Comparison of ENCODE assay signal across 10 cellular contexts in the genomic region with DNA sequence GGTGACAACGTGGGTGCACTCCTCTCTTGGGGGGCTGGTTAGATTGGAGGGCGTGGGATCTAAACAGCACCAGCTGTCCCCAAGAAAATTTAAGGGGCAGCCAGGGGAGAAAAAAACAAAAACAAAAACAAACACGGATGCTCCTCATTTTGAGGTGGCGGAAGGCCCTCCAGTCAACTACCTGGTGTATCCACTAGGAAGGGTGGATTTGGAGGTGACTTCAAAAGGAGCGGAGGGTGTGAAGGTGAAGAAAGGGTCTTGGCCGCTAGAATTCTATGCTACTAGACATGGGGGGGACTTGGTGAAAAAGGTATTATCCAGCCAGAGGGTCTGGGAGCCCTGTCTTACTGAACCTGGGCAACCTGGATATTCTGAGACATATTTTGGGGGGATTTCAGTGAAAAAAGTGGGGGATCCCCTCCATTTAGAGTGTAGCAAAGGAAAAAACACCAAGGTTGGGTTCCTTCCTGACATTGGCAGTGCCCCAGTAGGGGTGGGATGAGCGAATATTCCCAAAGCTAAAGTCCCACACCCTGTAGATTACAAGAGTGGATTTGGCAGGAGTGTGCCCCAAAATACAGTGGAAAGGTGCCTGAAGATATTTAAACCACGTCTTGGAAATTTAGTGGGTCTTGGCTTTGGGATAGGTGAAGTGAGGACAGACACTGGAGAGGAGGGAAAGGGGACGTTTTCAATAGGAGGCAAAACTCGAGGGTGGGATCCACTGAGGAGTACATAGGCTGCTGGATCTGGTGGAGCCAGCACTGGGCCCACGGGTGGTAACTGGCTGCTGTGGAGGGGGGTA. TPM values are rescaled to one million over a fixed set of nuclear protein-coding genes. Genes with fewer than 3 reads are reported as not detected.
DNase-seq lines count a peak whose midpoint lies in the region; ATAC-seq and FAIRE-seq lines count a peak whose summit lies in the region.
"Had no signal": no experiment of that assay in that cellular context is flagged by ENCODE, and none has a peak within 500 bp of the region (broad histone marks: within the 10 kb centered on the region; RNA-seq: fewer than 3 reads in every experiment).

No MANE protein-coding gene starts in this region.

- peaks cover 34% of the 10 kb centered on the region for H3K27me3 Mint-ChIP-seq in activated CD8-positive, alpha-beta memory T cell treated with anti-CD3 and anti-CD28 coated beads, Interleukin-2, amount 10 ng/mL, durations not matched to agents 7 days and 5 days
- peaks cover 33% of the 10 kb centered on the region for H3K27me3 Mint-ChIP-seq in activated T-helper 2 cell treated with anti-CD3 and anti-CD28 coated beads, Interferon-gamma antibody, Interleukin-2, Interleukin-4, amounts not matched to agents 10 μg/mL and 5 μg/mL and 100 μg/mL, durations not matched to agents 14 hours and 24 hours and 36 hours (ENCODE audit: low read depth)
- peaks cover 57% of the 10 kb centered on the region for H3K27me3 Mint-ChIP-seq in stimulated activated memory B cell treated with anti-CD40 and anti-IgM and Interleukin-4, amounts not matched to agents 10 μg/mL and 1 μg/mL and 100 μg/mL, for 72 hours

- peaks cover 48% of the 10 kb centered on the region for H3K4me1 Mint-ChIP-seq in activated CD8-positive, alpha-beta memory T cell treated with anti-CD3 and anti-CD28 coated beads, Interleukin-2, amount 10 ng/mL, durations not matched to agents 7 days and 5 days
- H3K4me1 Mint-ChIP-seq in activated T-helper 2 cell treated with anti-CD3 and anti-CD28 coated beads, Interferon-gamma antibody, Interleukin-2, Interleukin-4, amounts not matched to agents 10 μg/mL and 5 μg/mL and 100 μg/mL, durations not matched to agents 14 hours and 24 hours and 36 hours (ENCODE audit: low read depth), result peaks cover 30% of the 10 kb centered on the region
- peaks cover 43% of the 10 kb centered on the region for H3K4me1 Mint-ChIP-seq in stimulated activated memory B cell treated with anti-CD40 and anti-IgM and Interleukin-4, amounts not matched to agents 10 μg/mL and 1 μg/mL and 100 μg/mL, for 72 hours

- no peak for ATAC-seq in activated CD8-positive, alpha-beta memory T cell treated with anti-CD3 and anti-CD28 coated beads, Interleukin-2, amount 10 ng/mL, durations not matched to agents 7 days and 5 days
- no peak for ATAC-seq in stimulated activated memory B cell treated with anti-CD40 and anti-IgM and Interleukin-4, amounts not matched to agents 10 μg/mL and 1 μg/mL and 100 μg/mL, for 72 hours
- no peak for ATAC-seq in GM18502 (IDR thresholded peaks at IDR 0.05; ENCODE audit: poor library complexity, unreplicated experiment)

- peaks cover 23% of the 10 kb centered on the region for H3K4me1 ChIP-seq in iPS-18a (ENCODE audit: control insufficient read depth, low read depth, low read length)

- H3K27ac Mint-ChIP-seq in activated CD8-positive, alpha-beta memory T cell treated with anti-CD3 and anti-CD28 coated beads, Interleukin-2, amount 10 ng/mL, durations not matched to agents 7 days and 5 days, result peak overlapping the region; percentile 47
- no peak overlapping the region for H3K27ac Mint-ChIP-seq in activated T-helper 2 cell treated with anti-CD3 and anti-CD28 coated beads, Interferon-gamma antibody, Interleukin-2, Interleukin-4, amounts not matched to agents 10 μg/mL and 5 μg/mL and 100 μg/mL, durations not matched to agents 14 hours and 24 hours and 36 hours
- no peak overlapping the region for H3K27ac Mint-ChIP-seq in stimulated activated memory B cell treated with anti-CD40 and anti-IgM and Interleukin-4, amounts not matched to agents 10 μg/mL and 1 μg/mL and 100 μg/mL, for 72 hours

- peaks cover 11% of the 10 kb centered on the region for H3K36me3 Mint-ChIP-seq in activated CD8-positive, alpha-beta memory T cell treated with anti-CD3 and anti-CD28 coated beads, Interleukin-2, amount 10 ng/mL, durations not matched to agents 7 days and 5 days
- peaks cover 31% of the 10 kb centered on the region for H3K36me3 Mint-ChIP-seq in activated T-helper 2 cell treated with anti-CD3 and anti-CD28 coated beads, Interferon-gamma antibody, Interleukin-2, Interleukin-4, amounts not matched to agents 10 μg/mL and 5 μg/mL and 100 μg/mL, durations not matched to agents 14 hours and 24 hours and 36 hours (ENCODE audit: low read depth)
- peaks cover 21% of the 10 kb centered on the region for H3K36me3 Mint-ChIP-seq in stimulated activated memory B cell treated with anti-CD40 and anti-IgM and Interleukin-4, amounts not matched to agents 10 μg/mL and 1 μg/mL and 100 μg/mL, for 72 hours

- no peak for FAIRE-seq in RCC 7860 (lab: Jason Lieb, UNC)
- FAIRE-seq: TTC549 had no signal

- peak overlapping the region; percentile 64 for H3K4me3 Mint-ChIP-seq in activated CD8-positive, alpha-beta memory T cell treated with anti-CD3 and anti-CD28 coated beads, Interleukin-2, amount 10 ng/mL, durations not matched to agents 7 days and 5 days
- peak overlapping the region; percentile 78 for H3K4me3 Mint-ChIP-seq in activated T-helper 2 cell treated with anti-CD3 and anti-CD28 coated beads, Interferon-gamma antibody, Interleukin-2, Interleukin-4, amounts not matched to agents 10 μg/mL and 5 μg/mL and 100 μg/mL, durations not matched to agents 14 hours and 24 hours and 36 hours (ENCODE audit: low read depth)
- H3K4me3 Mint-ChIP-seq in stimulated activated memory B cell treated with anti-CD40 and anti-IgM and Interleukin-4, amounts not matched to agents 10 μg/mL and 1 μg/mL and 100 μg/mL, for 72 hours, result peak overlapping the region; percentile 59

- no peaks in the 10 kb centered on the region for H3K9me3 Mint-ChIP-seq in activated CD8-positive, alpha-beta memory T cell treated with anti-CD3 and anti-CD28 coated beads, Interleukin-2, amount 10 ng/mL, durations not matched to agents 7 days and 5 days (ENCODE audit: low read depth)
- H3K9me3 Mint-ChIP-seq in activated T-helper 2 cell treated with anti-CD3 and anti-CD28 coated beads, Interferon-gamma antibody, Interleukin-2, Interleukin-4, amounts not matched to agents 10 μg/mL and 5 μg/mL and 100 μg/mL, durations not matched to agents 14 hours and 24 hours and 36 hours, result no peaks in the 10 kb centered on the region
- no peaks in the 10 kb centered on the region for H3K9me3 Mint-ChIP-seq in stimulated activated memory B cell treated with anti-CD40 and anti-IgM and Interleukin-4, amounts not matched to agents 10 μg/mL and 1 μg/mL and 100 μg/mL, for 72 hours

- peaks cover 67% of the 10 kb centered on the region for H3K27me3 ChIP-seq in iPS-18a (ENCODE audit: control insufficient read depth, insufficient read depth, low read length)

- DNase-seq in activated CD8-positive, alpha-beta memory T cell treated with anti-CD3 and anti-CD28 coated beads, Interleukin-2, amount 10 ng/mL, durations not matched to agents 7 days and 5 days, result no peak
- DNase-seq in activated CD8-positive, alpha-beta memory T cell treated with anti-CD3 and anti-CD28 coated beads for 24 hours, result no peak
- DNase-seq in activated T-helper 2 cell treated with anti-CD3 and anti-CD28 coated beads, Interferon-gamma antibody, Interleukin-2, Interleukin-4, amounts not matched to agents 10 μg/mL and 5 μg/mL and 100 μg/mL, durations not matched to agents 14 hours and 24 hours and 36 hours (ENCODE audit: low spot score), result no peak
- DNase-seq in RCC 7860 (ENCODE audit: low spot score), result no peak
- no peak for DNase-seq in SK-N-DZ (ENCODE audit: low spot score)
- DNase-seq: NCI-H1417 treated with DMSO at 0.1 percent for 48 hours had no signal

- H3K4me3 ChIP-seq in iPS-18a (ENCODE audit: low read length), result peak overlapping the region; percentile 91

- H3K9ac ChIP-seq in iPS-18a (ENCODE audit: low read length), result no peak overlapping the region

- CTCF ChIA-PET in activated CD8-positive, alpha-beta memory T cell treated with anti-CD3 and anti-CD28 coated beads, Interleukin-2, amount 10 ng/mL, durations not matched to agents 7 days and 5 days (lab: Charles Lee), result interaction anchor here (1.0 to 5.3 kb wide), 8 partner anchors 16 to 122 kb away, joined by 3 to 88 read pairs (median 24); partner anchors contain the start of genes PLSCR3, SENP3 and TMEM95

- H3K27ac ChIP-seq in iPS-18a (ENCODE audit: low read length), result no peak overlapping the region

- no peaks in the 10 kb centered on the region for H3K36me3 ChIP-seq in iPS-18a (ENCODE audit: control insufficient read depth, low read depth, low read length)

- intact Hi-C loops in activated T-helper 2 cell treated with anti-CD3 and anti-CD28 coated beads, Interferon-gamma antibody, Interleukin-2, Interleukin-4, amounts not matched to agents 10 μg/mL and 5 μg/mL and 100 μg/mL, durations not matched to agents 14 hours and 24 hours and 36 hours (cut with micrococcal nuclease), result loop anchor here (5.0 kb wide), 3 partner anchors 123 to 618 kb away; partner anchors contain the start of genes EIF5A and SENP3

- no peaks in the 10 kb centered on the region for H3K9me3 ChIP-seq in iPS-18a (ENCODE audit: control insufficient read depth, low read depth, low read length)

RNA-seq across cellular contexts. Expression of gene FGF11, which starts 0.5 kb away (rescaled TPM):
- total RNA-seq in activated CD8-positive, alpha-beta memory T cell treated with anti-CD3 and anti-CD28 coated beads, Interleukin-2, amount 10 ng/mL, durations not matched to agents 7 days and 5 days, result 1 to 10 TPM; 3.6 to 4.1 TPM
- total RNA-seq in activated T-helper 2 cell treated with anti-CD3 and anti-CD28 coated beads, Interferon-gamma antibody, Interleukin-2, Interleukin-4, amounts not matched to agents 10 μg/mL and 5 μg/mL and 100 μg/mL, durations not matched to agents 14 hours and 24 hours and 36 hours, result 4.8 and 6.1 TPM in 2 replicates
- polyA plus RNA-seq in SK-N-DZ (2014; cell fraction: cytosol; rRNA removed), result 9.2 and 10.7 TPM in 2 replicates
- 5.3 and 9.8 TPM in 2 replicates for polyA plus RNA-seq in SK-N-DZ (2014; cell fraction: nucleus; rRNA removed)

RNA-seq across cellular contexts. Expression of gene TMEM102, which starts 3.6 kb away (rescaled TPM):
- 10 to 100 TPM; 13.9 to 16.7 TPM for total RNA-seq in activated CD8-positive, alpha-beta memory T cell treated with anti-CD3 and anti-CD28 coated beads, Interleukin-2, amount 10 ng/mL, durations not matched to agents 7 days and 5 days
- 13.4 and 14.8 TPM in 2 replicates for total RNA-seq in activated T-helper 2 cell treated with anti-CD3 and anti-CD28 coated beads, Interferon-gamma antibody, Interleukin-2, Interleukin-4, amounts not matched to agents 10 μg/mL and 5 μg/mL and 100 μg/mL, durations not matched to agents 14 hours and 24 hours and 36 hours
- 1.0 and 1.4 TPM in 2 replicates for polyA plus RNA-seq in SK-N-DZ (2014; cell fraction: cytosol; rRNA removed)
- 0.38 and 1.3 TPM in 2 replicates for polyA plus RNA-seq in SK-N-DZ (2014; cell fraction: nucleus; rRNA removed)

RNA-seq across cellular contexts. Expression of gene CHRNB1, which starts 6.0 kb away (rescaled TPM):
- total RNA-seq in activated CD8-positive, alpha-beta memory T cell treated with anti-CD3 and anti-CD28 coated beads, Interleukin-2, amount 10 ng/mL, durations not matched to agents 7 days and 5 days, result 10 to 100 TPM; 10.4 to 13.1 TPM
- total RNA-seq in activated T-helper 2 cell treated with anti-CD3 and anti-CD28 coated beads, Interferon-gamma antibody, Interleukin-2, Interleukin-4, amounts not matched to agents 10 μg/mL and 5 μg/mL and 100 μg/mL, durations not matched to agents 14 hours and 24 hours and 36 hours, result 6.6 and 6.9 TPM in 2 replicates
- polyA plus RNA-seq in SK-N-DZ (2014; cell fraction: cytosol; rRNA removed), result 11.4 and 13.7 TPM in 2 replicates
- 1.5 and 3.1 TPM in 2 replicates for polyA plus RNA-seq in SK-N-DZ (2014; cell fraction: nucleus; rRNA removed)

RNA-seq across cellular contexts. Expression of gene SPEM3, which starts 10.2 kb away (rescaled TPM):
- not detected for total RNA-seq in activated CD8-positive, alpha-beta memory T cell treated with anti-CD3 and anti-CD28 coated beads, Interleukin-2, amount 10 ng/mL, durations not matched to agents 7 days and 5 days
- not detected in 2 replicates for total RNA-seq in activated T-helper 2 cell treated with anti-CD3 and anti-CD28 coated beads, Interferon-gamma antibody, Interleukin-2, Interleukin-4, amounts not matched to agents 10 μg/mL and 5 μg/mL and 100 μg/mL, durations not matched to agents 14 hours and 24 hours and 36 hours
- not detected in 2 replicates for polyA plus RNA-seq in SK-N-DZ (2014; cell fraction: cytosol; rRNA removed)
- polyA plus RNA-seq in SK-N-DZ (2014; cell fraction: nucleus; rRNA removed), result not detected in 2 replicates

RNA-seq across cellular contexts. Expression of gene SPEM2, which starts 13.4 kb away (rescaled TPM):
- not detected for total RNA-seq in activated CD8-positive, alpha-beta memory T cell treated with anti-CD3 and anti-CD28 coated beads, Interleukin-2, amount 10 ng/mL, durations not matched to agents 7 days and 5 days
- not detected in 2 replicates for total RNA-seq in activated T-helper 2 cell treated with anti-CD3 and anti-CD28 coated beads, Interferon-gamma antibody, Interleukin-2, Interleukin-4, amounts not matched to agents 10 μg/mL and 5 μg/mL and 100 μg/mL, durations not matched to agents 14 hours and 24 hours and 36 hours
- polyA plus RNA-seq in SK-N-DZ (2014; cell fraction: cytosol; rRNA removed), result not detected in 2 replicates
- 0.21 and 1.3 TPM in 2 replicates for polyA plus RNA-seq in SK-N-DZ (2014; cell fraction: nucleus; rRNA removed)
